ENCODE assay signal across 19 cellular contexts in genomic region chr17:45648642-45649041, GRCh38.
DNase-seq lines count a peak whose midpoint lies in the region; ATAC-seq, FAIRE-seq and TF ChIP-seq lines count a peak whose summit lies in the region.
"Had no signal": no experiment of that assay in that cellular context is flagged by ENCODE, and none has a peak within 500 bp of the region (broad histone marks: within the 10 kb centered on the region; RNA-seq: fewer than 3 reads in every experiment).

No MANE protein-coding gene starts in this region.

- TF ChIP-seq CTCF in mammary epithelial cell (conservative IDR thresholded peaks at IDR 0.05 in 1 of 2, IDR thresholded peaks at IDR 0.05 in 1 of 2; ENCODE audit: extremely low read depth in 1 of 2, insufficient read depth in 1 of 2, low read depth in 1 of 2, low read length in 2 of 2) (peak; percentile 22 to 59), MCF 10A (IDR thresholded peaks at IDR 0.05; ENCODE audit: unreplicated experiment) (no peak), MM.1S (IDR thresholded peaks at IDR 0.05; ENCODE audit: low read length) (peak; percentile 25; the same call in 1 of the 2 replicates), epithelial cell of esophagus (IDR thresholded peaks at IDR 0.05; ENCODE audit: insufficient read depth, low read depth, low read length, missing control alignments) (peak; percentile 53)

- POLR2A ChIA-PET in MCF 10A (lab: Yijun Ruan, JAX): interaction anchor here (0.7 kb wide), 1 partner anchor 71 kb away, joined by 3 read pairs; no protein-coding TSS in a partner anchor

- no peak overlapping the region for H3K27ac Mint-ChIP-seq in MCF 10A (ENCODE audit: low read depth, unreplicated experiment)
- H3K27ac Mint-ChIP-seq: activated CD4-positive, alpha-beta T cell treated with anti-CD3 and anti-CD28 coated beads, Interleukin-2, amount 10 ng/mL, durations not matched to agents 7 days and 5 days; T-helper 1 cell treated with Interleukin-12 subunit alpha and Interleukin-12 subunit beta and Interleukin-4 antibody, amounts not matched to agents 30 μg/mL and 1 μg/mL, for 36 hours had no signal

- no peak overlapping the region for H2AFZ ChIP-seq in mammary epithelial cell (ENCODE audit: low read depth, low read length)
- H2AFZ ChIP-seq in MM.1S (ENCODE audit: low read length): no peak overlapping the region
- H2AFZ ChIP-seq: GM23248 had no signal

- no peak overlapping the region for H3K4me2 ChIP-seq in mammary epithelial cell (ENCODE audit: insufficient read depth, low read depth, low read length)
- no peak overlapping the region for H3K4me2 ChIP-seq in MM.1S (ENCODE audit: low read depth, low read length)

- H3K36me3 Mint-ChIP-seq in MCF 10A (ENCODE audit: insufficient read depth, unreplicated experiment): peaks cover 6% of the 10 kb centered on the region

- H3K4me1 Mint-ChIP-seq in MCF 10A (ENCODE audit: insufficient read depth, unreplicated experiment): no peaks in the 10 kb centered on the region

- peaks cover 78% of the 10 kb centered on the region for H3K27me3 Mint-ChIP-seq in MCF 10A (ENCODE audit: insufficient read depth, unreplicated experiment)

- dilution Hi-C loops in mammary epithelial cell (cut with HindIII; ENCODE audit: low sequenced_read_pairs): loop anchor here (25.0 kb wide), 1 partner anchor 189 kb away; the partner anchor contains the start of gene SPPL2C

- no peaks in the 10 kb centered on the region for H3K9me3 ChIP-seq in mammary epithelial cell (replicated peaks; ENCODE audit: insufficient read depth, low read length)
- no peaks in the 10 kb centered on the region for H3K9me3 ChIP-seq in MM.1S (replicated peaks; ENCODE audit: insufficient read depth, low read length)
- H3K9me3 ChIP-seq: body of pancreas, gastroesophageal sphincter, MG63 had no signal

- CTCF ChIA-PET in mammary epithelial cell (lab: Charles Lee; ENCODE audit: low non-redundant PET): no interaction called here
- CTCF ChIA-PET in MCF 10A (lab: Yijun Ruan, JAX): interaction anchor here (0.7 to 2.5 kb wide), 3 partner anchors 34 to 300 kb away, joined by 3 to 17 read pairs (median 3); no protein-coding TSS in a partner anchor

- no peaks in the 10 kb centered on the region for H3K9me2 ChIP-seq in MM.1S (replicated peaks; ENCODE audit: insufficient read depth, low read length)

- H3K4me3 Mint-ChIP-seq in MCF 10A (ENCODE audit: unreplicated experiment): no peak overlapping the region
- H3K4me3 Mint-ChIP-seq: activated CD4-positive, alpha-beta T cell treated with anti-CD3 and anti-CD28 coated beads, Interleukin-2, amount 10 ng/mL, durations not matched to agents 7 days and 5 days; T-helper 1 cell treated with Interleukin-12 subunit alpha and Interleukin-12 subunit beta and Interleukin-4 antibody, amounts not matched to agents 30 μg/mL and 1 μg/mL, for 36 hours had no signal

- H3K27ac ChIP-seq in mammary epithelial cell (ENCODE audit: insufficient read depth, low read depth, low read length) (no peak overlapping the region), MM.1S (ENCODE audit: low read length) (no peak overlapping the region)
- H3K27ac ChIP-seq: body of pancreas, gastroesophageal sphincter, GM23248 had no signal

- H4K20me1 ChIP-seq in mammary epithelial cell (ENCODE audit: insufficient read depth, low read length) (no peaks in the 10 kb centered on the region), MM.1S (ENCODE audit: insufficient read depth, low read length) (no peaks in the 10 kb centered on the region)

- intact Hi-C loops in mammary epithelial cell (cut with micrococcal nuclease): loop anchor here (2.0 kb wide), 1 partner anchor 184 kb away; no protein-coding TSS in a partner anchor
- intact Hi-C loops in MCF 10A (cut with micrococcal nuclease): no loop called here

- H3K4me3 ChIP-seq in mammary epithelial cell (replicated peaks in 1 of 3; ENCODE audit: insufficient read depth in 1 of 3, low read depth in 2 of 3, low read length in 3 of 3): no peak overlapping the region
- H3K4me3 ChIP-seq in MM.1S (ENCODE audit: low read length): no peak overlapping the region
- H3K4me3 ChIP-seq in epithelial cell of esophagus (ENCODE audit: low read length): no peak overlapping the region
- H3K4me3 ChIP-seq: body of pancreas, gastroesophageal sphincter, GM23248, MG63 had no signal

- H3F3A ChIP-seq in MM.1S (ENCODE audit: insufficient read depth, low read length): no peaks in the 10 kb centered on the region

- peak; percentile 30 for FAIRE-seq in urothelium cell line (lab: Jason Lieb, UNC)

- H3K9me3 Mint-ChIP-seq in MCF 10A (ENCODE audit: unreplicated experiment): no peaks in the 10 kb centered on the region
- H3K9me3 Mint-ChIP-seq: activated CD4-positive, alpha-beta T cell treated with anti-CD3 and anti-CD28 coated beads, Interleukin-2, amount 10 ng/mL, durations not matched to agents 7 days and 5 days; T-helper 1 cell treated with Interleukin-12 subunit alpha and Interleukin-12 subunit beta and Interleukin-4 antibody, amounts not matched to agents 30 μg/mL and 1 μg/mL, for 36 hours had no signal

- BruUV-seq in mammary epithelial cell (replicated peaks; lab: Mats Ljungman, UMichigan) (no TSS peak), MCF 10A (replicated peaks; lab: Mats Ljungman, UMichigan) (no TSS peak)

- DNase-seq in mammary epithelial cell (no peak), MCF 10A (ENCODE audit: unreplicated experiment) (no peak), MM.1S (no peak), epithelial cell of esophagus (ENCODE audit: low read depth) (peak; percentile 40), urothelium cell line (ENCODE audit: low spot score) (no peak), DMS153 (lab: John Stamatoyannopoulos, UW) (no peak), HCEC 1CT (no peak)
- DNase-seq: activated CD4-positive, alpha-beta T cell treated with anti-CD3 and anti-CD28 coated beads, Interleukin-2, amount 10 ng/mL, durations not matched to agents 7 days and 5 days; AML-193; body of pancreas; DMS79 treated with DMSO at 0.1 percent for 48 hours; effector CD8-positive, alpha-beta T cell; GM23248; MG63; stimulated activated CD4-positive, alpha-beta T cell treated with anti-CD3 and anti-CD28 coated beads, Interleukin-2, amount 100 ng/mL, for 48 hours had no signal

- no peaks in the 10 kb centered on the region for H3K27me3 ChIP-seq in mammary epithelial cell (ENCODE audit: insufficient read depth, low read length)
- H3K27me3 ChIP-seq in MM.1S (replicated peaks; ENCODE audit: insufficient read depth, low read length): no peaks in the 10 kb centered on the region; the same call in 1 of the 2 replicates
- H3K27me3 ChIP-seq: body of pancreas had no signal

- no peaks in the 10 kb centered on the region for H3K79me2 ChIP-seq in mammary epithelial cell (ENCODE audit: insufficient read depth, low read length)
- no peaks in the 10 kb centered on the region for H3K79me2 ChIP-seq in MM.1S (ENCODE audit: low read length)

- WGBS in mammary epithelial cell (ENCODE audit: low coverage, missing lambda C conversion rate): 51% methylated on average over 4 of the region's 6 CpGs

- H3K36me3 ChIP-seq in mammary epithelial cell (ENCODE audit: insufficient read depth, low read length) (no peaks in the 10 kb centered on the region), MM.1S (replicated peaks; ENCODE audit: insufficient read depth, low read length) (no peaks in the 10 kb centered on the region)
- H3K36me3 ChIP-seq: gastroesophageal sphincter, MG63 had no signal

- no peak for ATAC-seq in HG02571 (IDR thresholded peaks at IDR 0.05; ENCODE audit: unreplicated experiment)
- ATAC-seq: body of pancreas, gastroesophageal sphincter, Panc1 had no signal

- H3K4me1 ChIP-seq in mammary epithelial cell (ENCODE audit: insufficient read depth, low read length): no peaks in the 10 kb centered on the region
- H3K4me1 ChIP-seq in MM.1S (ENCODE audit: low read length): no peaks in the 10 kb centered on the region
- H3K4me1 ChIP-seq: body of pancreas, gastroesophageal sphincter had no signal

- in situ Hi-C loops in mammary epithelial cell (cut with MboI; ENCODE audit: low sequenced_read_pairs in 2 of 2): no loop called here

- H3K9ac ChIP-seq in mammary epithelial cell (ENCODE audit: insufficient read depth, low read length) (no peak overlapping the region), MM.1S (ENCODE audit: low read length) (no peak overlapping the region)
- H3K9ac ChIP-seq: GM23248 had no signal
